Comparison of ENCODE assay signal across 25 cellular contexts in genomic region chr18:63586431-63586830, GRCh38. TPM values are rescaled to one million over a fixed set of nuclear protein-coding genes. Genes with fewer than 3 reads are reported as not detected.
DNase-seq lines count a peak whose midpoint lies in the region; ATAC-seq and TF ChIP-seq lines count a peak whose summit lies in the region.
"Had no signal": no experiment of that assay in that cellular context is flagged by ENCODE, and none has a peak within 500 bp of the region (broad histone marks: within the 10 kb centered on the region; RNA-seq: fewer than 3 reads in every experiment).

No MANE protein-coding gene starts in this region.

- no peak overlapping the region for H2AFZ ChIP-seq in osteoblast (ENCODE audit: low read length)

- ATAC-seq in SK-N-SH treated with all-trans-retinoic acid at 6 μM for 48 hours = no peak
- ATAC-seq: HepG2, K562, Panc1, Right ventricle myocardium inferior had no signal

- no peak overlapping the region for H3K4me2 ChIP-seq in osteoblast (ENCODE audit: insufficient read depth, low read length)

- peaks cover 2% of the 10 kb centered on the region for H3K27me3 ChIP-seq in osteoblast (ENCODE audit: insufficient read depth, low read length)
- H3K27me3 ChIP-seq: BE2C had no signal

- H3K79me2 ChIP-seq in osteoblast (ENCODE audit: insufficient read depth, low read length) = no peaks in the 10 kb centered on the region

- CTCF ChIA-PET in RWPE1 (lab: Yijun Ruan, JAX) = interaction anchor here (0.5 to 1.1 kb wide), 2 partner anchors 95 to 155 kb away, joined by 3 read pairs; no protein-coding TSS in a partner anchor

- DNase-seq in Ammon's horn (ENCODE audit: low spot score) (peak; percentile 17), RWPE1 (ENCODE audit: low spot score) (peak; percentile 41), epithelial cell of prostate (ENCODE audit: low read depth, low spot score) (no peak), progenitor cell of endocrine pancreas (ENCODE audit: low spot score, unreplicated experiment) (no peak), COLO668 (lab: John Stamatoyannopoulos, UW; ENCODE audit: unreplicated experiment) (no peak), NCI-H2227 (lab: John Stamatoyannopoulos, UW; ENCODE audit: unreplicated experiment) (no peak), osteoblast (ENCODE audit: insufficient read length, low spot score, missing footprints) (no peak)
- DNase-seq: BE2C, DMS79, H7, MM.1S, NCI-H1048, NCI-H1417 treated with DMSO at 0.1 percent for 48 hours, NCI-H187 treated with DMSO at 0.1 percent for 48 hours, NCI-H2227 treated with DMSO at 0.1 percent for 48 hours, NCI-H510A had no signal

- H3K9me3 Mint-ChIP-seq in progenitor cell of endocrine pancreas (ENCODE audit: low read depth) = no peaks in the 10 kb centered on the region

- no peaks in the 10 kb centered on the region for H4K20me1 ChIP-seq in osteoblast (ENCODE audit: insufficient read depth, low read length)

- no peaks in the 10 kb centered on the region for H3K4me1 ChIP-seq in osteoblast (ENCODE audit: insufficient read depth, low read length)
- H3K4me1 ChIP-seq: BE2C, SJSA1 had no signal

- no peak overlapping the region for H3K4me3 Mint-ChIP-seq in progenitor cell of endocrine pancreas (ENCODE audit: low read depth)

- no peaks in the 10 kb centered on the region for H3K36me3 ChIP-seq in osteoblast (ENCODE audit: insufficient read depth, low read length)
- H3K36me3 ChIP-seq: BE2C, SJSA1 had no signal

- TF ChIP-seq CTCF in RWPE1 (conservative IDR thresholded peaks at IDR 0.05; ENCODE audit: low read depth) (no peak), progenitor cell of endocrine pancreas (IDR thresholded peaks at IDR 0.05; ENCODE audit: unreplicated experiment) (no peak), osteoblast (IDR thresholded peaks at IDR 0.05; ENCODE audit: extremely low read depth, low read depth, low read length) (no peak)

- no peak overlapping the region for H3K4me3 ChIP-seq in osteoblast (ENCODE audit: insufficient read depth, low read length)
- H3K4me3 ChIP-seq: K562, SJSA1 had no signal

- H3K36me3 Mint-ChIP-seq in progenitor cell of endocrine pancreas (ENCODE audit: insufficient read depth) = no peaks in the 10 kb centered on the region

- H3K27me3 Mint-ChIP-seq in progenitor cell of endocrine pancreas = no peaks in the 10 kb centered on the region

- POLR2A ChIA-PET in RWPE1 (lab: Yijun Ruan, JAX; ENCODE audit: low non-redundant PET) = no interaction called here

- peaks cover 3% of the 10 kb centered on the region for H3K4me1 Mint-ChIP-seq in progenitor cell of endocrine pancreas (ENCODE audit: low read depth)

- H3K27ac ChIP-seq in RWPE1 (peak overlapping the region; percentile 91), epithelial cell of prostate (peak overlapping the region; percentile 86), osteoblast (ENCODE audit: low read depth, low read length) (no peak overlapping the region)
- H3K27ac ChIP-seq: SJSA1 had no signal

- H3K27ac Mint-ChIP-seq in progenitor cell of endocrine pancreas = peak overlapping the region; percentile 17

- no peaks in the 10 kb centered on the region for H3K9me3 ChIP-seq in osteoblast (ENCODE audit: low read depth, low read length)
- H3K9me3 ChIP-seq: BE2C, SJSA1 had no signal

TF ChIP-seq in SK-N-SH treated with all-trans-retinoic acid at 6 μM for 48 hours, 23 proteins besides CTCF, POLR2A, EP300 and RAD21:
- TF ChIP-seq ZNF8 (CRISPR knock-in tag; IDR thresholded peaks at IDR 0.05) = no peak
- TF ChIP-seq CREB5 (CRISPR knock-in tag; IDR thresholded peaks at IDR 0.05; ENCODE audit: low read depth) = no peak
- no peak for TF ChIP-seq CSDC2 (CRISPR knock-in tag; IDR thresholded peaks at IDR 0.05)
- no peak for TF ChIP-seq SNAI2 (CRISPR knock-in tag; IDR thresholded peaks at IDR 0.05)
- TF ChIP-seq OSR1 (CRISPR knock-in tag; IDR thresholded peaks at IDR 0.05) = no peak
- no peak for TF ChIP-seq ZFP30 (CRISPR knock-in tag; IDR thresholded peaks at IDR 0.05)
- TF ChIP-seq TOX (CRISPR knock-in tag; IDR thresholded peaks at IDR 0.05; ENCODE audit: borderline replicate concordance) = no peak
- no peak for TF ChIP-seq BACH2 (CRISPR knock-in tag; IDR thresholded peaks at IDR 0.05; ENCODE audit: borderline replicate concordance)
- no peak for TF ChIP-seq TCF4 (CRISPR knock-in tag; IDR thresholded peaks at IDR 0.05; ENCODE audit: borderline replicate concordance)
- TF ChIP-seq PATZ1 (CRISPR knock-in tag; IDR thresholded peaks at IDR 0.05; ENCODE audit: borderline replicate concordance) = no peak
- TF ChIP-seq ZNF70 (CRISPR knock-in tag; IDR thresholded peaks at IDR 0.05) = no peak
- no peak for TF ChIP-seq ZC3H10 (CRISPR knock-in tag; IDR thresholded peaks at IDR 0.05)
- no peak for TF ChIP-seq ESRRG (CRISPR knock-in tag; IDR thresholded peaks at IDR 0.05)
- no peak for TF ChIP-seq ZFP3 (CRISPR knock-in tag; IDR thresholded peaks at IDR 0.05)
- TF ChIP-seq ARNTL (CRISPR knock-in tag; IDR thresholded peaks at IDR 0.05; ENCODE audit: borderline replicate concordance, low read depth) = no peak
- TF ChIP-seq PPARA (CRISPR knock-in tag; IDR thresholded peaks at IDR 0.05; ENCODE audit: borderline replicate concordance) = no peak
- TF ChIP-seq CSRNP3 (CRISPR knock-in tag; IDR thresholded peaks at IDR 0.05) = no peak
- no peak for TF ChIP-seq ISL1 (CRISPR knock-in tag; IDR thresholded peaks at IDR 0.05)

RNA-seq across cellular contexts. Expression of gene SERPINB13, which starts 0.7 kb away (rescaled TPM):
- total RNA-seq in progenitor cell of endocrine pancreas = not detected in 2 replicates
- under 0.01 TPM in 1 of 2 replicates, not detected in the other for total RNA-seq in osteoblast
- total RNA-seq: A172, H7, HepG2, HT-29, K562, LHCN-M2, Right ventricle myocardium inferior, SJSA1 had no signal

RNA-seq across cellular contexts. Expression of gene SERPINB12, which starts 44.3 kb away (rescaled TPM):
- total RNA-seq in progenitor cell of endocrine pancreas (not detected in 2 replicates), osteoblast (not detected in 2 replicates)
- total RNA-seq: A172, H7, HepG2, HT-29, K562, Right ventricle myocardium inferior, SJSA1 had no signal

RNA-seq across cellular contexts. Expression of gene SERPINB4, which starts 57.6 kb away (rescaled TPM):
- not detected in 2 replicates for total RNA-seq in progenitor cell of endocrine pancreas
- 0.29 TPM in 1 of 2 replicates, not detected in the other for total RNA-seq in osteoblast
- total RNA-seq: A172, H7, HepG2, HT-29, K562, LHCN-M2, Right ventricle myocardium inferior had no signal

Comparison
In these comparisons a context has a peak if more than half of its experiments do, and no peak if none do; other contexts are left out.
1. DNase-seq: peak in Ammon's horn (single experiment) and RWPE1 (single experiment); none in epithelial cell of prostate (single experiment), progenitor cell of endocrine pancreas (single experiment), COLO668 (single experiment), NCI-H2227 (single experiment) and osteoblast (single experiment).